13 cellular contexts compared by ENCODE assay signal in genomic region chr6:137819740-137820139, GRCh38. TPM values are rescaled to one million over a fixed set of nuclear protein-coding genes. Genes with fewer than 3 reads are reported as not detected.
DNase-seq lines count a peak whose midpoint lies in the region; ATAC-seq and TF ChIP-seq lines count a peak whose summit lies in the region.
"Had no signal": no experiment of that assay in that cellular context is flagged by ENCODE, and none has a peak within 500 bp of the region (broad histone marks: within the 10 kb centered on the region; RNA-seq: fewer than 3 reads in every experiment).

No MANE protein-coding gene starts in this region.

- H3K9me3 Mint-ChIP-seq in CD4-positive, CD25-positive, alpha-beta regulatory T cell, result peaks cover 0 to 4% (median 0%) of the 10 kb centered on the region in 7 donors
- H3K9me3 Mint-ChIP-seq: neural crest cell had no signal

- peak; percentile 25 to 45 for ATAC-seq in CD4-positive, CD25-positive, alpha-beta regulatory T cell (ENCODE audit: low read depth in 2 of 2)
- peak; percentile 47 for ATAC-seq in GM18907 (IDR thresholded peaks at IDR 0.05; ENCODE audit: unreplicated experiment)
- ATAC-seq in T-helper 17 cell, result peak; percentile 59
- no peak for ATAC-seq in HG03378 (IDR thresholded peaks at IDR 0.05; ENCODE audit: unreplicated experiment)
- no peak for ATAC-seq in GM18502 (IDR thresholded peaks at IDR 0.05; ENCODE audit: poor library complexity, unreplicated experiment)
- no peak for ATAC-seq in GM19467 (IDR thresholded peaks at IDR 0.05; ENCODE audit: unreplicated experiment)
- no peak for ATAC-seq in GM19328 (IDR thresholded peaks at IDR 0.05; ENCODE audit: unreplicated experiment)

- H3K27me3 Mint-ChIP-seq in CD4-positive, CD25-positive, alpha-beta regulatory T cell, result no peaks in the 10 kb centered on the region
- no peaks in the 10 kb centered on the region for H3K27me3 Mint-ChIP-seq in T-helper 17 cell

- peak overlapping the region; percentile 51 for H3K4me3 ChIP-seq in CD4-positive, CD25-positive, alpha-beta regulatory T cell (ENCODE audit: low read depth, low read length)
- no peak overlapping the region for H3K4me3 ChIP-seq in fibroblast of pulmonary artery (replicated peaks; ENCODE audit: low read depth, low read length)
- H3K4me3 ChIP-seq: breast epithelium, stomach had no signal

- peak overlapping the region in 3 of 4 donors; percentile 9 to 47 (median 47) for H3K4me3 Mint-ChIP-seq in CD4-positive, CD25-positive, alpha-beta regulatory T cell
- peak overlapping the region; percentile 69 for H3K4me3 Mint-ChIP-seq in T-helper 17 cell
- H3K4me3 Mint-ChIP-seq: neural crest cell had no signal

- DNase-seq in CD4-positive, CD25-positive, alpha-beta regulatory T cell, result peak; percentile 23 to 60 (median 55)
- DNase-seq in T-helper 17 cell, result peak in 1 of 3 donors; percentile 35
- peak; percentile 39 for DNase-seq in fibroblast of pulmonary artery (ENCODE audit: low read depth)
- DNase-seq: activated CD4-positive, alpha-beta T cell treated with anti-CD3 and anti-CD28 coated beads, Interleukin-2, amount 50 U/mL, for 1 hour; stimulated activated CD4-positive, alpha-beta T cell treated with anti-CD3 and anti-CD28 coated beads, Interleukin-15, amount 100 ng/mL, for 24 hours; stomach had no signal

- H3K9me3 ChIP-seq in CD4-positive, CD25-positive, alpha-beta regulatory T cell (ENCODE audit: control insufficient read depth in 2 of 2, low read length in 2 of 2), result no peaks in the 10 kb centered on the region
- H3K9me3 ChIP-seq in T-helper 17 cell (ENCODE audit: control insufficient read depth, low read length, poor library complexity, severe bottlenecking), result no peaks in the 10 kb centered on the region
- H3K9me3 ChIP-seq: breast epithelium, stomach had no signal

- H3K27ac ChIP-seq in CD4-positive, CD25-positive, alpha-beta regulatory T cell (ENCODE audit: insufficient read depth, low read length, poor library complexity, severe bottlenecking), result peak overlapping the region; percentile 81
- H3K27ac ChIP-seq: stomach had no signal

- peaks cover 71% of the 10 kb centered on the region for H3K4me1 ChIP-seq in CD4-positive, CD25-positive, alpha-beta regulatory T cell (ENCODE audit: control insufficient read depth, insufficient read depth, low read length, poor library complexity, severe bottlenecking)
- H3K4me1 ChIP-seq: breast epithelium had no signal

- H3K27ac Mint-ChIP-seq in CD4-positive, CD25-positive, alpha-beta regulatory T cell, result peak overlapping the region; percentile 89 to 100 (median 95)
- H3K27ac Mint-ChIP-seq in T-helper 17 cell, result peak overlapping the region; percentile 100

- H3K36me3 Mint-ChIP-seq in CD4-positive, CD25-positive, alpha-beta regulatory T cell, result peaks cover 5% of the 10 kb centered on the region
- H3K36me3 Mint-ChIP-seq in T-helper 17 cell (ENCODE audit: low read depth), result no peaks in the 10 kb centered on the region

- peaks cover 34 to 80% (median 66%) of the 10 kb centered on the region in 4 donors for H3K4me1 Mint-ChIP-seq in CD4-positive, CD25-positive, alpha-beta regulatory T cell
- H3K4me1 Mint-ChIP-seq in T-helper 17 cell, result peaks cover 47% of the 10 kb centered on the region

- no peaks in the 10 kb centered on the region for H3K27me3 ChIP-seq in CD4-positive, CD25-positive, alpha-beta regulatory T cell (ENCODE audit: control insufficient read depth, insufficient read depth, low read length)
- H3K27me3 ChIP-seq: breast epithelium, stomach had no signal

- no peak for TF ChIP-seq CTCF in fibroblast of pulmonary artery (IDR thresholded peaks at IDR 0.05; ENCODE audit: low read length, missing control alignments)

- H3K36me3 ChIP-seq in CD4-positive, CD25-positive, alpha-beta regulatory T cell (ENCODE audit: control insufficient read depth, insufficient read depth, low read length), result no peaks in the 10 kb centered on the region
- H3K36me3 ChIP-seq: breast epithelium, stomach had no signal

RNA-seq across cellular contexts. Expression of gene TNFAIP3, which starts 47.3 kb away (rescaled TPM):
- total RNA-seq in CD4-positive, CD25-positive, alpha-beta regulatory T cell, result 3,783 TPM
- polyA plus RNA-seq in CD4-positive, CD25-positive, alpha-beta regulatory T cell, result 100 to 1,000 TPM in 2 of 4 donors, 10 to 100 TPM in 2; 70.5 to 103 (median 86.4) TPM
- 1,000 to 10,000 TPM; 4,032 to 4,607 TPM for total RNA-seq in T-helper 17 cell

Comparison
In these comparisons a context has a peak if more than half of its experiments do, and no peak if none do; other contexts are left out.
1. ATAC-seq: peak in CD4-positive, CD25-positive, alpha-beta regulatory T cell (2 of 2), GM18907 (single experiment) and T-helper 17 cell (single experiment); none in HG03378 (single experiment), GM18502 (single experiment), GM19467 (single experiment) and GM19328 (single experiment).